Comparison of ENCODE assay signal across 10 cellular contexts in the genomic region with DNA sequence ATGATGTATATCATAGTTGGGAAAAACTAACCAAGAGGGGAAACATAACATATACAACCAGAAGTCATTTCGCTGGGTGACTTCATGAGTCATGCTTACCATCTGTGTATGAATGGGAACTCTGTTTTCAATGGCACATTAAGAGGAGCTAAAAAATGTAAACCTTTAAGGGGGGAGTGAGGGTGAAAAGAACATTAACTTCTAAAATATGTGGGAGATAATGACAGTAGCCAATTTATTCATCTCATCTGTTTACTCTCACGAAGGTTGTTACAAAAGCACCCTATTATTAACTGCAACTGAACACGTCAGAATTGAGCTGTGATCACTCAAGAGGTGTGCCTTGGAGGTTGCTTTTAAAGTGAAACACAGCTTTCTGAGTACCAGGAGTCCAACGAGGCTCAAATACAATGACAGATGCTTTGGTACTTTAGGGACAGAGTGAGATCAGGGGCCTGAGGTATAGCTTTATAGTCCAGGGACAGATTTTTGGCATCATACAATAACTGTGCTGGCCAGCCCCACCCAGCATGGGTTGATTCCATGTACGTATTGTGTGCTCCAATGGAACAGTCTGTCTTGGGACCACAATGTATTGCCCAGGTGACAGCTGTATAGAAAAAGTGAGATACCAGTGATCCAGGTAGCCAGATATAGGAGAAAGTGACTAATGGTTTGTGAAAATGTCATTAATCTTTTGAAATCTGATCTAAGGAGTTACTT.
A peak's percentile ranks its signal among the peaks of the same experiment; 100 is the strongest.
DNase-seq lines count a peak whose midpoint lies in the region; ATAC-seq and TF ChIP-seq lines count a peak whose summit lies in the region.
"Had no signal": no experiment of that assay in that cellular context is flagged by ENCODE, and none has a peak within 500 bp of the region (broad histone marks: within the 10 kb centered on the region; RNA-seq: fewer than 3 reads in every experiment).

No MANE protein-coding gene starts in this region.

- DNase-seq in A172 (ENCODE audit: low spot score) (peak; percentile 34), HFFc6 (peak; percentile 81), NCI-H748 treated with DMSO at 0.1 percent for 48 hours (lab: John Stamatoyannopoulos, UW) (peak; percentile 86), epidermal melanocyte (ENCODE audit: insufficient read length, low spot score) (peak; percentile 57), islet precursor cell (no peak), DMS53 treated with DMSO at 0.1 percent for 48 hours (lab: John Stamatoyannopoulos, UW; ENCODE audit: unreplicated experiment) (no peak), posterior cingulate gyrus (no peak)
- DNase-seq: activated CD8-positive, alpha-beta memory T cell treated with anti-CD3 and anti-CD28 coated beads, Interleukin-2, amount 10 ng/mL, durations not matched to agents 7 days and 5 days; cerebellar nuclear complex had no signal

- H3K4me1 Mint-ChIP-seq in HFFc6 (ENCODE audit: low read depth) = peaks cover 43% of the 10 kb centered on the region
- H3K4me1 Mint-ChIP-seq: activated CD8-positive, alpha-beta memory T cell treated with anti-CD3 and anti-CD28 coated beads, Interleukin-2, amount 10 ng/mL, durations not matched to agents 7 days and 5 days had no signal

- H3K36me3 Mint-ChIP-seq in HFFc6 (ENCODE audit: low read depth) = peaks cover 3% of the 10 kb centered on the region; the same call in 1 of the 2 replicates

- intact Hi-C loops in posterior cingulate gyrus (cut with DNase I) = no loop called here

- no peaks in the 10 kb centered on the region for H3K9me3 Mint-ChIP-seq in HFFc6

- no peaks in the 10 kb centered on the region; the same call in 1 of the 2 replicates for H3K27me3 Mint-ChIP-seq in HFFc6 (ENCODE audit: insufficient read depth)
- H3K27me3 Mint-ChIP-seq: activated CD8-positive, alpha-beta memory T cell treated with anti-CD3 and anti-CD28 coated beads, Interleukin-2, amount 10 ng/mL, durations not matched to agents 7 days and 5 days had no signal

- TF ChIP-seq CTCF in HFFc6 (IDR thresholded peaks at IDR 0.05) = no peak

- ATAC-seq in HG02852 (IDR thresholded peaks at IDR 0.05; ENCODE audit: unreplicated experiment) = no peak
- ATAC-seq: activated CD8-positive, alpha-beta memory T cell treated with anti-CD3 and anti-CD28 coated beads, Interleukin-2, amount 10 ng/mL, durations not matched to agents 7 days and 5 days had no signal

- H3K4me3 Mint-ChIP-seq in HFFc6 = peak overlapping the region; percentile 78
- H3K4me3 Mint-ChIP-seq: activated CD8-positive, alpha-beta memory T cell treated with anti-CD3 and anti-CD28 coated beads, Interleukin-2, amount 10 ng/mL, durations not matched to agents 7 days and 5 days had no signal

- H3K27ac Mint-ChIP-seq in HFFc6 = peak overlapping the region; percentile 91
- H3K27ac Mint-ChIP-seq: activated CD8-positive, alpha-beta memory T cell treated with anti-CD3 and anti-CD28 coated beads, Interleukin-2, amount 10 ng/mL, durations not matched to agents 7 days and 5 days had no signal

Comparison
In these comparisons a context has a peak if more than half of its experiments do, and no peak if none do; other contexts are left out.
1. DNase-seq: peak in A172 (single experiment), HFFc6 (single experiment), NCI-H748 treated with DMSO at 0.1 percent for 48 hours (single experiment) and epidermal melanocyte (single experiment); none in islet precursor cell (single experiment), DMS53 treated with DMSO at 0.1 percent for 48 hours (single experiment) and posterior cingulate gyrus (0 of 10).